11 cellular contexts compared by ENCODE assay signal in the genomic region with DNA sequence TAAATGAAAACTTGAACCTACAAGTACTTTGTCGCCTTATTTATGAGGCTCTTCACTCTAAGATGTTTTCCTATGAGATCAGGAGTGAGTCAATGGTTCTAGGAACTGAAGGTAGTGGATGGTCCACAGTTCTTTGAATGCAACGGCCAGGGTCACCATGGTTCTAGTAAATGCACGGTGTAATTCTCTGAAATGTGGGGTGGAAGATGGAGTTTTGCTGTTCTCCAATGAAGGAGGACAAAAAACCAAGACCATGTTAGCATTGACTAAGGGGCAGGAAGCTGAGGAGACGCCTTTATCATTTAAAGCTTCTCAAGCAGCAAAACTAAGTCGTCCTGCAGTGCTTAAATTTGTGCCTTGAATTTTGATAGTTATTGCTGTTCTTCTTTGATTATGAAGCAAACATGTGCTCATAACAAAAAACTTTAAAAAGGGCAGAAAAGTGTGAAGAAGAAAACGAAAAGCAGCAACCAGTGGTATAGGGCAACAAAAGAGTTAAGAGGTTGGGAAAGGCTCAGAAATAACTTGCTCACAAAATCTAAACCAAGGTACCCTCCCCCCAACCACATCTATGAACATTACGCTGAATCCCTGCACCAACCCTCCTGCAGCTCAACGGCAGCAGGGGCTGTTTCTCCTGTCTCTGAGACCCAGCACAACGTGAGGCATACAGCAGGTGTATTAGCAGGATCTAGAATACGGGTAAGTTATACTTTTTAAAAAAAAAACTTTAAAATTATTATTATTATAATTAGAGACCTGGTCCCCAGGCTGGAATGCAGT.
DNase-seq lines count a peak whose midpoint lies in the region; ATAC-seq and TF ChIP-seq lines count a peak whose summit lies in the region.
"Had no signal": no experiment of that assay in that cellular context is flagged by ENCODE, and none has a peak within 500 bp of the region (broad histone marks: within the 10 kb centered on the region; RNA-seq: fewer than 3 reads in every experiment).

No MANE protein-coding gene starts in this region.

- H3K9ac ChIP-seq in PC-3 (ENCODE audit: low read length): no peak overlapping the region

- no peaks in the 10 kb centered on the region for H3K27me3 ChIP-seq in PC-3 (ENCODE audit: low read length)
- H3K27me3 ChIP-seq: vagina had no signal

- H3F3A ChIP-seq in PC-3 (ENCODE audit: low read length, unreplicated experiment): no peaks in the 10 kb centered on the region

- TF ChIP-seq CTCF in coronary artery (IDR thresholded peaks at IDR 0.05) (no peak), omental fat pad (IDR thresholded peaks at IDR 0.05) (no peak), PC-3 (conservative IDR thresholded peaks at IDR 0.05; ENCODE audit: low read depth, low read length) (no peak)

- no peaks in the 10 kb centered on the region for H3K9me3 ChIP-seq in PC-3 (ENCODE audit: low read length)
- H3K9me3 ChIP-seq: vagina had no signal

- peak; percentile 48 for ATAC-seq in stimulated activated naive CD8-positive, alpha-beta T cell treated with anti-CD3 and anti-CD28 coated beads, Interleukin-15, Interleukin-2, amounts not matched to agents 100 U/mL and 50 U/mL, for 24 hours
- ATAC-seq in omental fat pad (ENCODE audit: low FRiP score) (no peak), PC-3 (no peak)

- peak; percentile 34 for DNase-seq in activated CD8-positive, alpha-beta memory T cell treated with anti-CD3 and anti-CD28 coated beads, Interleukin-2, amount 50 U/mL, for 1 hour (ENCODE audit: extremely low read depth)
- DNase-seq in activated CD8-positive, alpha-beta memory T cell treated with anti-CD3 and anti-CD28 coated beads for 24 hours: no peak
- peak; percentile 23 for DNase-seq in activated CD4-positive, alpha-beta T cell treated with anti-CD3 and anti-CD28 coated beads, Interleukin-2, amount 50 U/mL, for 1 hour
- DNase-seq in coronary artery (ENCODE audit: low spot score): no peak
- peak; percentile 40 for DNase-seq in stimulated activated naive CD8-positive, alpha-beta T cell treated with anti-CD3 and anti-CD28 coated beads, Interleukin-15, Interleukin-2, amounts not matched to agents 100 U/mL and 50 U/mL, for 24 hours
- no peak for DNase-seq in omental fat pad (ENCODE audit: low spot score)
- no peak for DNase-seq in PC-3
- DNase-seq in effector CD4-positive, alpha-beta T cell: no peak
- DNase-seq: NCI-H1417 treated with DMSO at 0.1 percent for 48 hours had no signal

- POLR2A ChIA-PET in PC-3 (lab: Charles Lee; ENCODE audit: unreplicated experiment): no interaction called here

- H2AFZ ChIP-seq in PC-3 (ENCODE audit: low read length): no peak overlapping the region

- CTCF ChIA-PET in PC-3 (lab: Charles Lee): no interaction called here

- no peaks in the 10 kb centered on the region for H4K20me1 ChIP-seq in PC-3 (ENCODE audit: low read length)

- no peaks in the 10 kb centered on the region for H3K9me2 ChIP-seq in PC-3 (replicated peaks; ENCODE audit: low read length)

- no peaks in the 10 kb centered on the region for H3K4me1 ChIP-seq in PC-3 (ENCODE audit: insufficient read depth, low read length)

- H3K4me3 ChIP-seq in coronary artery (no peak overlapping the region), PC-3 (ENCODE audit: low read length) (no peak overlapping the region)
- H3K4me3 ChIP-seq: vagina had no signal

- H3K79me2 ChIP-seq in PC-3 (ENCODE audit: low read length): no peaks in the 10 kb centered on the region

- H3K36me3 ChIP-seq in PC-3 (ENCODE audit: low read depth, low read length): no peaks in the 10 kb centered on the region
- H3K36me3 ChIP-seq: vagina had no signal

- H3K27ac ChIP-seq in coronary artery (peak overlapping the region; percentile 92 to 96), PC-3 (ENCODE audit: low read length) (no peak overlapping the region)
- H3K27ac ChIP-seq: epithelial cell of prostate had no signal

- intact Hi-C loops in PC-3 (cut with micrococcal nuclease): no loop called here

- no peak overlapping the region for H3K4me2 ChIP-seq in PC-3 (ENCODE audit: low read length)

- no TSS peak for BruUV-seq in PC-3 (replicated peaks; lab: Mats Ljungman, UMichigan)

Comparison
In these comparisons a context has a peak if more than half of its experiments do, and no peak if none do; other contexts are left out.
1. DNase-seq: peak in activated CD8-positive, alpha-beta memory T cell treated with anti-CD3 and anti-CD28 coated beads, Interleukin-2, amount 50 U/mL, for 1 hour (single experiment), activated CD4-positive, alpha-beta T cell treated with anti-CD3 and anti-CD28 coated beads, Interleukin-2, amount 50 U/mL, for 1 hour (single experiment) and stimulated activated naive CD8-positive, alpha-beta T cell treated with anti-CD3 and anti-CD28 coated beads, Interleukin-15, Interleukin-2, amounts not matched to agents 100 U/mL and 50 U/mL, for 24 hours (single experiment); none in activated CD8-positive, alpha-beta memory T cell treated with anti-CD3 and anti-CD28 coated beads for 24 hours (single experiment), coronary artery (single experiment), omental fat pad (single experiment), PC-3 (single experiment) and effector CD4-positive, alpha-beta T cell (single experiment).